Comparison of ENCODE assay signal across 23 cellular contexts in genomic region chr14:67576216-67576615, GRCh38. TPM values are rescaled to one million over a fixed set of nuclear protein-coding genes. Genes with fewer than 3 reads are reported as not detected.
"Had no signal": no experiment of that assay in that cellular context is flagged by ENCODE, and none has a peak within 500 bp of the region (broad histone marks: within the 10 kb centered on the region; RNA-seq: fewer than 3 reads in every experiment).

No MANE protein-coding gene starts in this region.

- H3K36me3 ChIP-seq: neutrophil, prostate gland had no signal

- H3K4me2 ChIP-seq: smooth muscle cell had no signal

- ATAC-seq: activated CD8-positive, alpha-beta T cell treated with anti-CD3 and anti-CD28 coated beads for 36 hours; left colon had no signal

- FAIRE-seq: endothelial cell of umbilical vein, kidney had no signal

- H3K4me3 ChIP-seq: prostate gland, smooth muscle cell, tibial nerve had no signal

- H3K27ac ChIP-seq: neutrophil, prostate gland, tibial nerve had no signal

- H3K4me1 ChIP-seq: prostate gland, tibial nerve had no signal

- H3K9me3 ChIP-seq: neutrophil, prostate gland, tibial nerve had no signal

- DNase-seq: activated B cell treated with CpG ODN at 0.5 μM for 24 hours; activated CD4-positive, alpha-beta T cell treated with anti-CD3 and anti-CD28 coated beads, Interleukin-2, amount 50 U/mL, for 1 hour; activated CD8-positive, alpha-beta T cell treated with anti-CD3 and anti-CD28 coated beads for 36 hours; activated gamma-delta T cell; activated naive CD4-positive, alpha-beta T cell treated with anti-CD3 and anti-CD28 coated beads, Interleukin-2, amount 10 ng/mL, durations not matched to agents 7 days and 5 days; activated T-cell treated with anti-CD3 and anti-CD28 coated beads, Interleukin-2, amount 50 U/mL, for 48 hours; caudate nucleus; foreskin fibroblast; hippocampal formation; kidney; left colon; midbrain; naive thymus-derived CD4-positive, alpha-beta T cell; retina; stimulated activated CD4-positive, alpha-beta T cell treated with anti-CD3 and anti-CD28 coated beads, Interleukin-15, amount 100 ng/mL, for 24 hours; stimulated activated CD4-positive, alpha-beta T cell treated with anti-CD3 and anti-CD28 coated beads, Interleukin-2, amount 100 ng/mL, for 24 hours; stimulated activated naive CD4-positive, alpha-beta T cell; T-helper 2 cell had no signal

- H3K27me3 ChIP-seq: tibial nerve had no signal

RNA-seq across cellular contexts. Expression of gene PLEKHH1, which starts 43.1 kb away (rescaled TPM):
- polyA plus RNA-seq: naive thymus-derived CD4-positive, alpha-beta T cell had no signal
